1 cellular context compared by ENCODE assay signal in the genomic region with DNA sequence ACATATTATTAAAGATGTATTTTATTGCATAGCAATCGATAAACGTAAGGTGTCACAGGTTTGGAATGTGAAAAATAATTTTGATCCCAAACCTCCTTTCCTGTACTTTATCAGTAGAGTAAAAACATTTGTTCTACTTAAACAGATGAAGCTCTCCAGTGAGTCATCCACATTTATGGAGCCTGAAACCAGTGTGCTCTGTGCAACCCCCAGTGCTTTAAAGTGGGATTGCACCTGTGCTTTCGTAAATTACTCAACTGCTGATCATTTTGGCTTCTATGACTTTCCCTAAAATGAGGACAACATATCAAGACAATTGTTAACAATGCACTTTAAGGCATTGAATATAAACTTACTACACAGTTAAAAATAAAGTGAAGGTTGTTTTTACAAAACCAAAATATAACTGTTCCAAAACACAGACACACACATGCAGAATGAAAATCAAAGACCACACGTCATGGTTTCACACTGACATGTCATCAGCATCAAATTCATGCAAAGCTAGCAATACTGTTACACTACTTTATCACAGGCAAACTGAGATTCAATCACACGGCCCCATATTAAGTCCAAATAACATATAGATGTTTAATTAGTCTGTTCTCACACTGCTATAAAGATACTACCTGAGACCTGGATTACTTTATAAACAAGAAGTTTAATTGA.
TF ChIP-seq lines count a peak whose summit lies in the region.

No MANE protein-coding gene starts in this region.

TF ChIP-seq in GM12878, 131 proteins besides CTCF, POLR2A, EP300 and RAD21:
- TF ChIP-seq, protein P1, sequence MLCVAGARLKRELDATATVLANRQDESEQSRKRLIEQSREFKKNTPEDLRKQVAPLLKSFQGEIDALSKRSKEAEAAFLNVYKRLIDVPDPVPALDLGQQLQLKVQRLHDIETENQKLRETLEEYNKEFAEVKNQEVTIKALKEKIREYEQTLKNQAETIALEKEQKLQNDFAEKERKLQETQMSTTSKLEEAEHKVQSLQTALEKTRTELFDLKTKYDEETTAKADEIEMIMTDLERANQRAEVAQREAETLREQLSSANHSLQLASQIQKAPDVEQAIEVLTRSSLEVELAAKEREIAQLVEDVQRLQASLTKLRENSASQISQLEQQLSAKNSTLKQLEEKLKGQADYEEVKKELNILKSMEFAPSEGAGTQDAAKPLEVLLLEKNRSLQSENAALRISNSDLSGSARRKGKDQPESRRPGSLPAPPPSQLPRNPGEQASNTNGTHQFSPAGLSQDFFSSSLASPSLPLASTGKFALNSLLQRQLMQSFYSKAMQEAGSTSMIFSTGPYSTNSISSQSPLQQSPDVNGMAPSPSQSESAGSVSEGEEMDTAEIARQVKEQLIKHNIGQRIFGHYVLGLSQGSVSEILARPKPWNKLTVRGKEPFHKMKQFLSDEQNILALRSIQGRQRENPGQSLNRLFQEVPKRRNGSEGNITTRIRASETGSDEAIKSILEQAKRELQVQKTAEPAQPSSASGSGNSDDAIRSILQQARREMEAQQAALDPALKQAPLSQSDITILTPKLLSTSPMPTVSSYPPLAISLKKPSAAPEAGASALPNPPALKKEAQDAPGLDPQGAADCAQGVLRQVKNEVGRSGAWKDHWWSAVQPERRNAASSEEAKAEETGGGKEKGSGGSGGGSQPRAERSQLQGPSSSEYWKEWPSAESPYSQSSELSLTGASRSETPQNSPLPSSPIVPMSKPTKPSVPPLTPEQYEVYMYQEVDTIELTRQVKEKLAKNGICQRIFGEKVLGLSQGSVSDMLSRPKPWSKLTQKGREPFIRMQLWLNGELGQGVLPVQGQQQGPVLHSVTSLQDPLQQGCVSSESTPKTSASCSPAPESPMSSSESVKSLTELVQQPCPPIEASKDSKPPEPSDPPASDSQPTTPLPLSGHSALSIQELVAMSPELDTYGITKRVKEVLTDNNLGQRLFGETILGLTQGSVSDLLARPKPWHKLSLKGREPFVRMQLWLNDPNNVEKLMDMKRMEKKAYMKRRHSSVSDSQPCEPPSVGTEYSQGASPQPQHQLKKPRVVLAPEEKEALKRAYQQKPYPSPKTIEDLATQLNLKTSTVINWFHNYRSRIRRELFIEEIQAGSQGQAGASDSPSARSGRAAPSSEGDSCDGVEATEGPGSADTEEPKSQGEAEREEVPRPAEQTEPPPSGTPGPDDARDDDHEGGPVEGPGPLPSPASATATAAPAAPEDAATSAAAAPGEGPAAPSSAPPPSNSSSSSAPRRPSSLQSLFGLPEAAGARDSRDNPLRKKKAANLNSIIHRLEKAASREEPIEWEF (IDR thresholded peaks at IDR 0.05; ENCODE audit: insufficient replicate concordance, low read depth, low read length): no peak
- TF ChIP-seq FOS (IDR thresholded peaks at IDR 0.05; ENCODE audit: borderline replicate concordance, extremely low read depth, insufficient read length): no peak
- TF ChIP-seq, protein P2, sequence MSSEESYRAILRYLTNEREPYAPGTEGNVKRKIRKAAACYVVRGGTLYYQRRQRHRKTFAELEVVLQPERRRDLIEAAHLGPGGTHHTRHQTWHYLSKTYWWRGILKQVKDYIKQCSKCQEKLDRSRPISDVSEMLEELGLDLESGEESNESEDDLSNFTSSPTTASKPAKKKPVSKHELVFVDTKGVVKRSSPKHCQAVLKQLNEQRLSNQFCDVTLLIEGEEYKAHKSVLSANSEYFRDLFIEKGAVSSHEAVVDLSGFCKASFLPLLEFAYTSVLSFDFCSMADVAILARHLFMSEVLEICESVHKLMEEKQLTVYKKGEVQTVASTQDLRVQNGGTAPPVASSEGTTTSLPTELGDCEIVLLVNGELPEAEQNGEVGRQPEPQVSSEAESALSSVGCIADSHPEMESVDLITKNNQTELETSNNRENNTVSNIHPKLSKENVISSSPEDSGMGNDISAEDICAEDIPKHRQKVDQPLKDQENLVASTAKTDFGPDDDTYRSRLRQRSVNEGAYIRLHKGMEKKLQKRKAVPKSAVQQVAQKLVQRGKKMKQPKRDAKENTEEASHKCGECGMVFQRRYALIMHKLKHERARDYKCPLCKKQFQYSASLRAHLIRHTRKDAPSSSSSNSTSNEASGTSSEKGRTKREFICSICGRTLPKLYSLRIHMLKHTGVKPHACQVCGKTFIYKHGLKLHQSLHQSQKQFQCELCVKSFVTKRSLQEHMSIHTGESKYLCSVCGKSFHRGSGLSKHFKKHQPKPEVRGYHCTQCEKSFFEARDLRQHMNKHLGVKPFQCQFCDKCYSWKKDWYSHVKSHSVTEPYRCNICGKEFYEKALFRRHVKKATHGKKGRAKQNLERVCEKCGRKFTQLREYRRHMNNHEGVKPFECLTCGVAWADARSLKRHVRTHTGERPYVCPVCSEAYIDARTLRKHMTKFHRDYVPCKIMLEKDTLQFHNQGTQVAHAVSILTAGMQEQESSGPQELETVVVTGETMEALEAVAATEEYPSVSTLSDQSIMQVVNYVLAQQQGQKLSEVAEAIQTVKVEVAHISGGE (CRISPR knock-in tag; IDR thresholded peaks at IDR 0.05): no peak
- no peak for TF ChIP-seq KDM1A (IDR thresholded peaks at IDR 0.05; ENCODE audit: borderline replicate concordance)
- no peak for TF ChIP-seq CREB1 (IDR thresholded peaks at IDR 0.05; ENCODE audit: low read depth)
- no peak for TF ChIP-seq HDGF (IDR thresholded peaks at IDR 0.05)
- TF ChIP-seq RBBP5 (conservative IDR thresholded peaks at IDR 0.05): no peak
- no peak for TF ChIP-seq CREM (IDR thresholded peaks at IDR 0.05; ENCODE audit: low read depth)
TF ChIP-seq in GM12878: peak in this region for 0.
